8 cellular contexts compared by ENCODE assay signal in the genomic region with DNA sequence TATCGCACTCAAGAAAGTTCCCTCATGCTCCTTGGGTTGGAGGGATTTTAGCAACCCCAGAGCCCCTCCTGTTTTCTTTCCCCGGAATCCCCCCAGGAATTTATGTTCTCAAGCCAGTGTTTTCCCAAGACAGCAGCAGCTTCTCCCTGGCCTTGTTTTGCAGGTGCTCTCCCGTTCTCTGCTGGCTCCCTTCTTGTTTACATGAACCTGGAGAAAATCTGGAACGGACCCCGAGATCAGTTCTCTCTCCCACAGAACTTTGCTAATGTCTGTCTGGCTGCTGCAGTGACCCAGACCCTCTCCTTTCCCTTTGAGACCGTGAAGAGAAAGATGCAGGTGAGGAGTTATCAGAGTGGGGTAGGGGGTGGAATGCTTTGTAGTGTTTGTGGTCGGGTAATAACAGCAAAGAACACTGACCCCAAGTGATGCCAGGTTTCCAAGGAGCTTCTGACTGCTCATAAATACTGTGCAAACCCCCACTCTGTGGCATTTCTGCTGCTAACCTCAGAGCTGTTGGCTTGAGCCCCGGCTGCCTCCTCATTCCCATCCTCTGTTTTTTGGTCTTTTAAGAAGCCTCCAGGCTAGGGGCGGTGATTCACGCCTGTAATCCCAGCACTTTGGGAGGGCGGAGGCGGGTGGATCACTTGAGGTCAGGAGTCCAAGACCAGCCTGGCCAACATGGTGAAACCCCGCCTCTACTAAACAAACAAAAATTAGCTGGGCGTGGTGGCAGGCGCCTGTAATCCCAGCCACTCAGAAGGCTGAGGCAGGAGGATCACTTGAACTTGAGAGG. TPM values are rescaled to one million over a fixed set of nuclear protein-coding genes. Genes with fewer than 3 reads are reported as not detected.
DNase-seq lines count a peak whose midpoint lies in the region; ATAC-seq, FAIRE-seq and TF ChIP-seq lines count a peak whose summit lies in the region.
"Had no signal": no experiment of that assay in that cellular context is flagged by ENCODE, and none has a peak within 500 bp of the region (broad histone marks: within the 10 kb centered on the region; RNA-seq: fewer than 3 reads in every experiment).

No MANE protein-coding gene starts in this region.

- peak; percentile 79 for FAIRE-seq in H54 (lab: Jason Lieb, UNC)

- ATAC-seq in GM21447 (IDR thresholded peaks at IDR 0.05; ENCODE audit: unreplicated experiment) (no peak), HG02973 (IDR thresholded peaks at IDR 0.05; ENCODE audit: unreplicated experiment) (no peak)

- H3K27me3 Mint-ChIP-seq in glutamatergic neuron (ENCODE audit: unreplicated experiment), result no peaks in the 10 kb centered on the region

- H3K27me3 ChIP-seq in SJCRH30 (peaks cover 5% of the 10 kb centered on the region; the same call in 1 of the 2 replicates), thyroid gland (no peaks in the 10 kb centered on the region)

- intact Hi-C loops in thyroid gland (cut with DNase I), result no loop called here

- TF ChIP-seq POLR2A in H54 (IDR thresholded peaks at IDR 0.05; ENCODE audit: low read depth, low read length) (no peak), thyroid gland (IDR thresholded peaks at IDR 0.05) (no peak)

- H3K36me3 Mint-ChIP-seq in glutamatergic neuron (ENCODE audit: unreplicated experiment), result no peaks in the 10 kb centered on the region

- 61 to 68% methylated on average over 9 of the region's 15 CpGs for WGBS in thyroid gland, 2 donors

- H3K36me3 ChIP-seq in SJCRH30, result no peaks in the 10 kb centered on the region
- no peaks in the 10 kb centered on the region for H3K36me3 ChIP-seq in thyroid gland

- H3K4me1 Mint-ChIP-seq in glutamatergic neuron (ENCODE audit: low read depth, unreplicated experiment), result no peaks in the 10 kb centered on the region

- no peak overlapping the region for H3K27ac Mint-ChIP-seq in glutamatergic neuron (ENCODE audit: unreplicated experiment)

- H3K27ac ChIP-seq in SJCRH30 (no peak overlapping the region), thyroid gland (no peak overlapping the region)

- H3K4me3 ChIP-seq in SJCRH30 (no peak overlapping the region), foreskin fibroblast (ENCODE audit: low read depth in 1 of 2, low read length in 2 of 2) (no peak overlapping the region), thyroid gland (replicated peaks in 1 of 3) (no peak overlapping the region)
- H3K4me3 ChIP-seq: skin epidermis had no signal

- DNase-seq in H54 (ENCODE audit: insufficient read length, low spot score) (peak; percentile 51), SJCRH30 (peak; percentile 71 to 73), foreskin fibroblast (peak; percentile 76 to 86), thyroid gland (peak; percentile 24 to 36), glutamatergic neuron (no peak)

- H3K4me1 ChIP-seq in SJCRH30 (peaks cover 10% of the 10 kb centered on the region), thyroid gland (no peaks in the 10 kb centered on the region)

- no peaks in the 10 kb centered on the region for H3K9me3 Mint-ChIP-seq in glutamatergic neuron (ENCODE audit: unreplicated experiment)

- no peak overlapping the region for H3K4me3 Mint-ChIP-seq in glutamatergic neuron (ENCODE audit: unreplicated experiment)

- TF ChIP-seq CTCF in foreskin fibroblast (IDR thresholded peaks at IDR 0.05; ENCODE audit: low read depth, low read length) (no peak), thyroid gland (IDR thresholded peaks at IDR 0.05) (no peak), glutamatergic neuron (IDR thresholded peaks at IDR 0.05; ENCODE audit: partially characterized antibody, unreplicated experiment) (no peak)

- no peaks in the 10 kb centered on the region for H3K9me3 ChIP-seq in SJCRH30 (replicated peaks)
- H3K9me3 ChIP-seq in thyroid gland, result no peaks in the 10 kb centered on the region

RNA-seq across cellular contexts. Expression of a gene that starts 11.1 kb away (rescaled TPM):
- not detected in 2 replicates for total RNA-seq in SJCRH30 (2014; rRNA removed; shearing (Covaris generic))
- total RNA-seq in thyroid gland (10 to 100 TPM in 2 of 4 donors, 1 to 10 TPM in 2; 2.6 to 19.2 (median 9.9) TPM), glutamatergic neuron (ENCODE audit: unreplicated experiment) (1.0 TPM)

RNA-seq across cellular contexts. Expression of a gene that starts 58.0 kb away (rescaled TPM):
- 712 and 739 TPM in 2 replicates for total RNA-seq in SJCRH30 (2014; rRNA removed; shearing (Covaris generic))
- 100 to 1,000 TPM; 110 to 269 (median 202) TPM for total RNA-seq in thyroid gland
- total RNA-seq in glutamatergic neuron (ENCODE audit: unreplicated experiment), result 179 TPM
